20 cellular contexts compared by ENCODE assay signal in the genomic region with DNA sequence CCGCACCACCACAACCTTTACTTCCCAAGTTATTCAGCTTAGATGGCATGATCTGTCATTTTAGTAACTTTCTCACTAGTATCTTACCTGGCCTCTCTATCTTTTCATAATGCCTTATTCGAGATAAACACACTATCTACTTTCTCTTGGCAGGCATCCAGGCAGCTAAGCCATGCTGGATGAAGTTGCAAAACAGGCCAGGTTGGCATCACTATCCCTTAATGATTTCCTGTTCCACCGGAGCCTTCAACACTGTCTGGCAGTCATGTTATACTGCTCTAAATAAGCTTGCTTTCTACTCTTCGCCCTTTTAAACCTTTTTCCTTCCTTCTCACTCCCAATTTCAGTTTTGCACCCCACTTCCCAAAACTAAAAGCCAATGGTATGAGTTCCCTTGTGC. TPM values are rescaled to one million over a fixed set of nuclear protein-coding genes. Genes with fewer than 3 reads are reported as not detected.
DNase-seq lines count a peak whose midpoint lies in the region; ATAC-seq and TF ChIP-seq lines count a peak whose summit lies in the region.
"Had no signal": no experiment of that assay in that cellular context is flagged by ENCODE, and none has a peak within 500 bp of the region (broad histone marks: within the 10 kb centered on the region; RNA-seq: fewer than 3 reads in every experiment).

No MANE protein-coding gene starts in this region.

- DNase-seq in NCI-H1092 treated with DMSO at 0.1 percent for 48 hours (lab: John Stamatoyannopoulos, UW) (peak; percentile 7), NCI-H1092 (lab: John Stamatoyannopoulos, UW) (no peak), NCI-H1105 treated with DMSO at 0.1 percent for 48 hours (lab: John Stamatoyannopoulos, UW) (peak; percentile 60), prostate gland (ENCODE audit: low spot score) (peak; percentile 46), germinal center (ENCODE audit: low spot score) (no peak), GM10266 (ENCODE audit: extremely low spot score) (no peak)
- DNase-seq: 8988T; activated CD4-positive, alpha-beta T cell treated with anti-CD3 and anti-CD28 coated beads for 4 hours; activated naive CD8-positive, alpha-beta T cell treated with anti-CD3 and anti-CD28 coated beads for 36 hours; psoas muscle; Right ventricle myocardium superior; stimulated activated naive CD4-positive, alpha-beta T cell treated with Interleukin-2 at 50 U/mL for 16 hours; SW 1271; tibial artery had no signal

- intact Hi-C loops in prostate gland (cut with DNase I): no loop called here

- H3K9me3 ChIP-seq in prostate gland: no peaks in the 10 kb centered on the region
- H3K9me3 ChIP-seq: psoas muscle, tibial artery had no signal

- WGBS in prostate gland: 47% methylated on average over 4 of the region's 4 CpGs

- H3K36me3 ChIP-seq in prostate gland: no peaks in the 10 kb centered on the region
- H3K36me3 ChIP-seq: tibial artery had no signal

- no peak for TF ChIP-seq CTCF in VCaP (conservative IDR thresholded peaks at IDR 0.05)
- no peak for TF ChIP-seq CTCF in prostate gland (IDR thresholded peaks at IDR 0.05)
- TF ChIP-seq CTCF in GM10266 (IDR thresholded peaks at IDR 0.05; ENCODE audit: control insufficient read depth, insufficient read depth, low read depth, missing control alignments): no peak

- H3K4me1 ChIP-seq in prostate gland (replicated peaks): no peaks in the 10 kb centered on the region
- H3K4me1 ChIP-seq: psoas muscle, tibial artery had no signal

- H3K27me3 ChIP-seq in prostate gland (replicated peaks; ENCODE audit: insufficient read depth): no peaks in the 10 kb centered on the region

- no peak overlapping the region for H3K4me3 ChIP-seq in prostate gland
- H3K4me3 ChIP-seq: psoas muscle, skin epidermis, tibial artery had no signal

- no peak for ATAC-seq in GM18909 (IDR thresholded peaks at IDR 0.05; ENCODE audit: poor library complexity, unreplicated experiment)
- ATAC-seq: psoas muscle had no signal

- H3K27ac ChIP-seq in VCaP (peak overlapping the region; percentile 97), prostate gland (no peak overlapping the region)
- H3K27ac ChIP-seq: psoas muscle, skin epidermis, tibial artery had no signal

- TF ChIP-seq POLR2A in prostate gland (IDR thresholded peaks at IDR 0.05): no peak

RNA-seq across cellular contexts. Expression of a gene that starts 12.0 kb away (rescaled TPM):
- 1 to 10 TPM in 1 of 2 donors, under 1 TPM in 1; 0.68 to 1.2 TPM for total RNA-seq in prostate gland
- total RNA-seq: activated naive CD8-positive, alpha-beta T cell treated with anti-CD3 and anti-CD28 coated beads for 36 hours; activated T-helper 1 cell treated with anti-CD3 and anti-CD28 coated beads, Interleukin-12 subunit alpha, Interleukin-12 subunit beta, Interleukin-2, Interleukin-4 antibody, amounts not matched to agents 30 ng/mL and 10 ng/mL and 1 ng/mL, durations not matched to agents 14 hours and 24 hours and 36 hours; B cell; liver; Right ventricle myocardium superior had no signal

Comparison
In these comparisons a context has a peak if more than half of its experiments do, and no peak if none do; other contexts are left out.
1. DNase-seq: peak in NCI-H1092 treated with DMSO at 0.1 percent for 48 hours (single experiment), NCI-H1105 treated with DMSO at 0.1 percent for 48 hours (single experiment) and prostate gland (single experiment); none in NCI-H1092 (single experiment), germinal center (single experiment) and GM10266 (single experiment).